8 cellular contexts compared by ENCODE assay signal in the genomic region with DNA sequence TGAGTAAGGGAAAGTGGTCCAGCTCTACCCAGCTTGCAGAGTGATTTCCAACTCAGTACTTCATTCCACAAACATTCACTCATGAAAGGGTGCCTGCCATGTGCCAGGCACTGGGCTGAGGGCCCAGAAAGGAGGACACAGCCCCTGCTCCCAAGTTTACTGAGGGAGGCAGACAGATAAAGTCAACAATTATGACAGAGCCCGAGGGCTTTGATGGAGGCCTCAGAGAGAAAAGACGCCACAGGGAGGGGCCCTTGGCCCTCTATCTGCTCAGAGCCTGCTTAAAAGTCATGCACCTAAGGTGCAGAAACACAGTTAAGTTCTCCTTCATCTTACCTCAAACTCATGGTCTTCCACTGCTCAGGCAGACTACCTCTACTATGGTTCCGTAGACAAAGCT. TPM values are rescaled to one million over a fixed set of nuclear protein-coding genes. Genes with fewer than 3 reads are reported as not detected.
DNase-seq lines count a peak whose midpoint lies in the region; ATAC-seq and TF ChIP-seq lines count a peak whose summit lies in the region.
"Not testable (repeated sequence)": the region's sequence is repeated elsewhere in the genome, so short reads cannot be mapped to it uniquely, and the experiment has no call there.

No MANE protein-coding gene starts in this region.

- H3K27me3 ChIP-seq in BLaER1; GM23338 (ENCODE audit: insufficient read depth); PC-3 (ENCODE audit: low read length); prostate gland (replicated peaks; ENCODE audit: insufficient read depth): not testable (repeated sequence)

- peaks cover 15% of the 10 kb centered on the region for H3K27me3 Mint-ChIP-seq in GM23338 (ENCODE audit: insufficient read depth, low read depth, poor library complexity)
- H3K27me3 Mint-ChIP-seq in activated naive CD4-positive, alpha-beta T cell treated with anti-CD3 and anti-CD28 coated beads, Interleukin-2, amount 50 U/mL, for 24 hours; MCF 10A (ENCODE audit: insufficient read depth, unreplicated experiment): not testable (repeated sequence)

- CTCF ChIA-PET in PC-3 (lab: Charles Lee); MCF 10A (lab: Yijun Ruan, JAX): not testable (repeated sequence)

- not testable (repeated sequence) for H3K4me3 ChIP-seq in BLaER1; GM23338; PC-3 (ENCODE audit: low read length)
- H3K4me3 ChIP-seq in NB4 (ENCODE audit: low read depth, low read length) (peak overlapping the region; percentile 21), prostate gland (peak overlapping the region in 1 of 2 donors; percentile 34)

- H3K27ac Mint-ChIP-seq in GM23338; activated naive CD4-positive, alpha-beta T cell treated with anti-CD3 and anti-CD28 coated beads, Interleukin-2, amount 50 U/mL, for 24 hours; MCF 10A (ENCODE audit: low read depth, unreplicated experiment): not testable (repeated sequence)

- peaks cover 40% of the 10 kb centered on the region for H3K36me3 Mint-ChIP-seq in GM23338 (ENCODE audit: low read depth)
- H3K36me3 Mint-ChIP-seq in activated naive CD4-positive, alpha-beta T cell treated with anti-CD3 and anti-CD28 coated beads, Interleukin-2, amount 50 U/mL, for 24 hours; MCF 10A (ENCODE audit: insufficient read depth, unreplicated experiment): not testable (repeated sequence)

- H3K4me2 ChIP-seq in BLaER1, result peak overlapping the region; percentile 41
- H3K4me2 ChIP-seq in GM23338, result not testable (repeated sequence)
- H3K4me2 ChIP-seq in PC-3 (ENCODE audit: low read length), result 0 out of 2 replicates have a peak overlapping the region, but pooled peaks have one; percentile 23

- 59% methylated on average over 3 of the region's 3 CpGs for WGBS in prostate gland

- not testable (repeated sequence) for H4K20me1 ChIP-seq in BLaER1; GM23338 (replicated peaks; ENCODE audit: insufficient read depth); PC-3 (ENCODE audit: low read length)

- BruUV-seq in PC-3 (replicated peaks; lab: Mats Ljungman, UMichigan); MCF 10A (replicated peaks; lab: Mats Ljungman, UMichigan): not testable (repeated sequence)

- not testable (repeated sequence) for H3K27ac ChIP-seq in BLaER1; GM23338 (ENCODE audit: low read depth); PC-3 (ENCODE audit: low read length)
- peak overlapping the region; percentile 67 to 79 for H3K27ac ChIP-seq in prostate gland

- peaks cover 37% of the 10 kb centered on the region for H3K36me3 ChIP-seq in BLaER1
- H3K36me3 ChIP-seq in GM23338 (ENCODE audit: insufficient read depth); PC-3 (ENCODE audit: low read depth, low read length); prostate gland: not testable (repeated sequence)

- not testable (repeated sequence) for DNase-seq in GM23338 (ENCODE audit: low spot score); NB4 (ENCODE audit: low read depth); PC-3; MCF 10A (ENCODE audit: unreplicated experiment)
- DNase-seq in left lobe of liver (ENCODE audit: low spot score) (peak; percentile 90), prostate gland (ENCODE audit: low spot score) (peak; percentile 66)

- ATAC-seq in GM23338, PC-3: not testable (repeated sequence)
- ATAC-seq in left lobe of liver, result peak; percentile 61

- not testable (repeated sequence) for H2AFZ ChIP-seq in GM23338; PC-3 (ENCODE audit: low read length)

- H3K4me1 Mint-ChIP-seq in GM23338 (peaks cover 18% of the 10 kb centered on the region), MCF 10A (ENCODE audit: insufficient read depth, unreplicated experiment) (peaks cover 11% of the 10 kb centered on the region)
- peaks cover 16% of the 10 kb centered on the region for H3K4me1 Mint-ChIP-seq in activated naive CD4-positive, alpha-beta T cell treated with anti-CD3 and anti-CD28 coated beads, Interleukin-2, amount 50 U/mL, for 24 hours

- not testable (repeated sequence) for H3K9me2 ChIP-seq in GM23338 (ENCODE audit: insufficient read depth); PC-3 (replicated peaks; ENCODE audit: low read length)

- H3K79me2 ChIP-seq in GM23338 (replicated peaks; ENCODE audit: insufficient read depth) (peaks cover 35% of the 10 kb centered on the region), PC-3 (ENCODE audit: low read length) (peaks cover 26% of the 10 kb centered on the region)

- TF ChIP-seq CTCF in GM23338 (conservative IDR thresholded peaks at IDR 0.05; ENCODE audit: low read depth in 2 of 2); NB4 (IDR thresholded peaks at IDR 0.05; ENCODE audit: low read depth, low read length); PC-3 (conservative IDR thresholded peaks at IDR 0.05; ENCODE audit: low read depth, low read length); MCF 10A (IDR thresholded peaks at IDR 0.05; ENCODE audit: unreplicated experiment): not testable (repeated sequence)
- TF ChIP-seq CTCF in prostate gland (IDR thresholded peaks at IDR 0.05), result peak in 1 of 4 experiments; percentile 29

- TF ChIP-seq POLR2A in NB4 (IDR thresholded peaks at IDR 0.05; ENCODE audit: extremely low read depth, insufficient read length); prostate gland (IDR thresholded peaks at IDR 0.05): not testable (repeated sequence)

- POLR2A ChIA-PET in PC-3 (lab: Charles Lee; ENCODE audit: unreplicated experiment), result not testable (repeated sequence)
- POLR2A ChIA-PET in MCF 10A (lab: Yijun Ruan, JAX), result interaction anchor here (1.7 kb wide), 1 partner anchor 377 kb away, joined by 4 read pairs; a partner anchor contains a TSS

- H3K9me3 Mint-ChIP-seq in GM23338, result peaks cover 24% of the 10 kb centered on the region
- H3K9me3 Mint-ChIP-seq in activated naive CD4-positive, alpha-beta T cell treated with anti-CD3 and anti-CD28 coated beads, Interleukin-2, amount 50 U/mL, for 24 hours; MCF 10A (ENCODE audit: unreplicated experiment): not testable (repeated sequence)

- H3K9ac ChIP-seq in BLaER1; PC-3 (ENCODE audit: low read length): not testable (repeated sequence)

- H3K9me3 ChIP-seq in BLaER1, result peaks cover 33% of the 10 kb centered on the region
- not testable (repeated sequence) for H3K9me3 ChIP-seq in PC-3 (ENCODE audit: low read length); prostate gland

- H3K4me3 Mint-ChIP-seq in GM23338 (peak overlapping the region; percentile 16; the same call in 1 of the 3 replicates), MCF 10A (ENCODE audit: unreplicated experiment) (peak overlapping the region; percentile 87)
- H3K4me3 Mint-ChIP-seq in activated naive CD4-positive, alpha-beta T cell treated with anti-CD3 and anti-CD28 coated beads, Interleukin-2, amount 50 U/mL, for 24 hours, result peak overlapping the region; percentile 11

- H3K4me1 ChIP-seq in BLaER1 (peaks cover 33% of the 10 kb centered on the region), PC-3 (ENCODE audit: insufficient read depth, low read length) (peaks cover 14% of the 10 kb centered on the region)
- not testable (repeated sequence) for H3K4me1 ChIP-seq in GM23338 (ENCODE audit: insufficient read depth); prostate gland (replicated peaks)

- intact Hi-C loops in PC-3 (cut with micrococcal nuclease); MCF 10A (cut with micrococcal nuclease); prostate gland (cut with DNase I): not testable (repeated sequence)

- not testable (repeated sequence) for H3F3A ChIP-seq in GM23338 (replicated peaks; ENCODE audit: low read depth); PC-3 (ENCODE audit: low read length, unreplicated experiment)

RNA-seq across cellular contexts. Expression of a gene that starts 1.7 kb away (rescaled TPM):
- total RNA-seq in GM23338 (2014; rRNA removed; shearing (Covaris generic)), result 55.0 and 57.2 TPM in 2 replicates
- polyA plus RNA-seq in GM23338 (2016; fragmentation: Nextera tagmentation; extraction: Ambion mirVana), result 11.3 and 12.5 TPM in 2 replicates
- total RNA-seq in PC-3 (2014; rRNA removed), result 118 and 119 TPM in 2 replicates
- 14.7 and 27.7 TPM in 2 replicates for total RNA-seq in MCF 10A (2022)
- total RNA-seq in left lobe of liver, result 342 TPM
- 100 to 1,000 TPM; 197 to 593 TPM for total RNA-seq in prostate gland

Comparison
In these comparisons a context has a peak if more than half of its experiments do, and no peak if none do; other contexts are left out.
1. H3K4me3 Mint-ChIP-seq: peak in every context shown above with its lines; median percentile 87 in MCF 10A; 16 in GM23338; 11 in activated naive CD4-positive, alpha-beta T cell treated with anti-CD3 and anti-CD28 coated beads, Interleukin-2, amount 50 U/mL, for 24 hours.